Comparison of ENCODE assay signal across 9 cellular contexts in the genomic region with DNA sequence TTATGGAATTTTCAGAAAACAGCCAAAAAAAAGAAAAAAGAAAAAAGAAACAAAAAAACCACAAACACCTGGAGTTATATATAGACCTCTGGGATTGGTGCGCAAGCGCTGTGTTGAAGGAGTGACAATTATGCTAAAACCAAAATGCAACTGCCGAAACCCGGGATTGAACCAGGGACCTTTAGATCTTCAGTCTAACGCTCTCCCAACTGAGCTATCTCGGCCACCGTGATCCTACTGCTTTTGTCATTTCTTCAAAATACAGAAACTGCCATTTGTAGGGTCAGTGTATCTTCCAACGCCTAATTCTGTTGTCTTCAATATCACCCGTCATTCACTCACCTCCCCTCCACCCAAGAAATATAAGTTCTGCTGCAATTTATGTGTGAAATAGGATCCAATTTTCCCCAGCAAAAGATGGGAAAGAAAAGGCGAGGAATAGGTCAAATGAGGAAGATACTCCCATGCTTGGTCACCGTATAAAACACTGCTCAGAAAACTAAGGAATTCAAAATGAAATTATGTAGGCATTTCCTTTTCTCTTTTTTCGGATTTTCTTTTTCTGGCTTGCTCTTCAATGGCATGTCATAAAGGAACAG.
DNase-seq lines count a peak whose midpoint lies in the region; ATAC-seq, FAIRE-seq and TF ChIP-seq lines count a peak whose summit lies in the region.
"Had no signal": no experiment of that assay in that cellular context is flagged by ENCODE, and none has a peak within 500 bp of the region (broad histone marks: within the 10 kb centered on the region; RNA-seq: fewer than 3 reads in every experiment).

No MANE protein-coding gene starts in this region.

- FAIRE-seq in frontal cortex (lab: Jason Lieb, UNC), result no peak
- FAIRE-seq: islet of Langerhans had no signal

- CTCF ChIA-PET in HEK293T (lab: Yijun Ruan, JAX), result interaction anchor here (0.8 to 1.5 kb wide), 2 partner anchors 12 to 30 kb away, joined by 3 to 5 read pairs; no protein-coding TSS in a partner anchor

- peak; percentile 53 for DNase-seq in AG08396 (ENCODE audit: low spot score)
- DNase-seq in HEK293T (ENCODE audit: extremely low spot score), result peak; percentile 38
- peak; percentile 63 for DNase-seq in RPMI7951 (ENCODE audit: low read depth)
- DNase-seq in epithelial cell of proximal tubule (ENCODE audit: low read depth), result no peak
- DNase-seq in stimulated activated effector memory CD8-positive, alpha-beta T cell treated with anti-CD3 and anti-CD28 coated beads, Interleukin-12 subunit alpha, Interleukin-12 subunit beta, amount 100 ng/mL, for 72 hours (ENCODE audit: low spot score in 2 of 2), result peak in 1 of 2 donors; percentile 59
- DNase-seq in NCI-H345 (lab: John Stamatoyannopoulos, UW), result no peak
- no peak for DNase-seq in frontal cortex (ENCODE audit: low spot score in 2 of 2)

- H3K27ac Mint-ChIP-seq in stimulated activated effector memory CD8-positive, alpha-beta T cell treated with anti-CD3 and anti-CD28 coated beads, Interleukin-12 subunit alpha, Interleukin-12 subunit beta, amount 100 ng/mL, for 72 hours, result peak overlapping the region; percentile 50

- ATAC-seq in stimulated activated effector memory CD8-positive, alpha-beta T cell treated with anti-CD3 and anti-CD28 coated beads, Interleukin-12 subunit alpha, Interleukin-12 subunit beta, amount 100 ng/mL, for 72 hours, result no peak
- ATAC-seq in HG02852 (IDR thresholded peaks at IDR 0.05; ENCODE audit: unreplicated experiment), result no peak

- no peak for TF ChIP-seq CTCF in epithelial cell of proximal tubule (conservative IDR thresholded peaks at IDR 0.05; ENCODE audit: low read depth, low read length)

- H3K36me3 Mint-ChIP-seq in stimulated activated effector memory CD8-positive, alpha-beta T cell treated with anti-CD3 and anti-CD28 coated beads, Interleukin-12 subunit alpha, Interleukin-12 subunit beta, amount 100 ng/mL, for 72 hours, result peaks cover 21% of the 10 kb centered on the region

- POLR2A ChIA-PET in HEK293T (lab: Yijun Ruan, JAX), result interaction anchor here (0.6 to 1.0 kb wide), 2 partner anchors 12 to 13 kb away, joined by 3 read pairs; no protein-coding TSS in a partner anchor

- H3K4me3 ChIP-seq in epithelial cell of proximal tubule (ENCODE audit: low read depth, low read length), result peak overlapping the region; percentile 35

- H3K4me3 Mint-ChIP-seq in stimulated activated effector memory CD8-positive, alpha-beta T cell treated with anti-CD3 and anti-CD28 coated beads, Interleukin-12 subunit alpha, Interleukin-12 subunit beta, amount 100 ng/mL, for 72 hours, result no peak overlapping the region

- peaks cover 6% of the 10 kb centered on the region for H3K9me3 Mint-ChIP-seq in stimulated activated effector memory CD8-positive, alpha-beta T cell treated with anti-CD3 and anti-CD28 coated beads, Interleukin-12 subunit alpha, Interleukin-12 subunit beta, amount 100 ng/mL, for 72 hours

- H3K4me1 Mint-ChIP-seq in stimulated activated effector memory CD8-positive, alpha-beta T cell treated with anti-CD3 and anti-CD28 coated beads, Interleukin-12 subunit alpha, Interleukin-12 subunit beta, amount 100 ng/mL, for 72 hours, result peaks cover 9% of the 10 kb centered on the region

TF ChIP-seq in HEK293T, 16 proteins besides CTCF, POLR2A, EP300 and RAD21:
- TF ChIP-seq FOXA1 (IDR thresholded peaks at IDR 0.05) (no peak), SP1 (IDR thresholded peaks at IDR 0.05) (no peak), FOXM1 (IDR thresholded peaks at IDR 0.05; ENCODE audit: borderline replicate concordance) (no peak), TARDBP (IDR thresholded peaks at IDR 0.05) (no peak), L3MBTL2 (conservative IDR thresholded peaks at IDR 0.05) (no peak), ARNT (IDR thresholded peaks at IDR 0.05) (no peak), LEF1 (IDR thresholded peaks at IDR 0.05; ENCODE audit: borderline replicate concordance) (no peak), SUZ12 (IDR thresholded peaks at IDR 0.05) (no peak), BHLHE40 (IDR thresholded peaks at IDR 0.05; ENCODE audit: borderline replicate concordance) (no peak), CTBP1 (IDR thresholded peaks at IDR 0.05; ENCODE audit: borderline replicate concordance) (no peak), ZNF384 (IDR thresholded peaks at IDR 0.05) (no peak), ELF4 (IDR thresholded peaks at IDR 0.05) (no peak), FOXK2 (IDR thresholded peaks at IDR 0.05) (no peak)
- TF ChIP-seq, protein P1, sequence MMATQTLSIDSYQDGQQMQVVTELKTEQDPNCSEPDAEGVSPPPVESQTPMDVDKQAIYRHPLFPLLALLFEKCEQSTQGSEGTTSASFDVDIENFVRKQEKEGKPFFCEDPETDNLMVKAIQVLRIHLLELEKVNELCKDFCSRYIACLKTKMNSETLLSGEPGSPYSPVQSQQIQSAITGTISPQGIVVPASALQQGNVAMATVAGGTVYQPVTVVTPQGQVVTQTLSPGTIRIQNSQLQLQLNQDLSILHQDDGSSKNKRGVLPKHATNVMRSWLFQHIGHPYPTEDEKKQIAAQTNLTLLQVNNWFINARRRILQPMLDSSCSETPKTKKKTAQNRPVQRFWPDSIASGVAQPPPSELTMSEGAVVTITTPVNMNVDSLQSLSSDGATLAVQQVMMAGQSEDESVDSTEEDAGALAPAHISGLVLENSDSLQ (IDR thresholded peaks at IDR 0.05), result no peak

Comparison
In these comparisons a context has a peak if more than half of its experiments do, and no peak if none do; other contexts are left out.
1. DNase-seq: peak in AG08396 (single experiment), HEK293T (single experiment) and RPMI7951 (single experiment); none in epithelial cell of proximal tubule (single experiment), NCI-H345 (single experiment) and frontal cortex (0 of 2).